ENCODE assay signal across 20 cellular contexts in genomic region chr14:34212574-34212973, GRCh38.
DNase-seq lines count a peak whose midpoint lies in the region; ATAC-seq, FAIRE-seq and TF ChIP-seq lines count a peak whose summit lies in the region.
"Had no signal": no experiment of that assay in that cellular context is flagged by ENCODE, and none has a peak within 500 bp of the region (broad histone marks: within the 10 kb centered on the region; RNA-seq: fewer than 3 reads in every experiment).

No MANE protein-coding gene starts in this region.

- BruUV-seq in MCF 10A (replicated peaks; lab: Mats Ljungman, UMichigan), result no TSS peak

- no peak for FAIRE-seq in astrocyte (lab: Jason Lieb, UNC)
- peak; percentile 20 for FAIRE-seq in keratinocyte (lab: Jason Lieb, UNC)
- FAIRE-seq: frontal cortex had no signal

- TF ChIP-seq CTCF in breast epithelium (IDR thresholded peaks at IDR 0.05), result no peak
- no peak for TF ChIP-seq CTCF in MCF 10A (IDR thresholded peaks at IDR 0.05; ENCODE audit: unreplicated experiment)
- no peak for TF ChIP-seq CTCF in astrocyte (IDR thresholded peaks at IDR 0.05; ENCODE audit: insufficient read depth, low read depth, low read length)
- TF ChIP-seq CTCF in keratinocyte (optimal IDR thresholded peaks at IDR 0.05 in 1 of 3, IDR thresholded peaks at IDR 0.05 in 1 of 3, conservative IDR thresholded peaks at IDR 0.05 in 1 of 3; ENCODE audit: extremely low read depth in 1 of 3, insufficient read depth in 2 of 3, low read length in 3 of 3), result no peak
- no peak for TF ChIP-seq CTCF in spleen (IDR thresholded peaks at IDR 0.05 in 8 of 11, conservative IDR thresholded peaks at IDR 0.05 in 3 of 11)

- no peaks in the 10 kb centered on the region for H3K9me1 ChIP-seq in keratinocyte (ENCODE audit: control insufficient read depth, extremely low read depth, insufficient read depth, low read length)

- H3K4me3 ChIP-seq in breast epithelium (no peak overlapping the region), astrocyte (ENCODE audit: insufficient read depth, low read depth, low read length) (no peak overlapping the region), keratinocyte (ENCODE audit: control insufficient read depth in 2 of 3, extremely low read depth in 1 of 3, insufficient read depth in 2 of 3, low read depth in 1 of 3, low read length in 3 of 3) (no peak overlapping the region), spleen (no peak overlapping the region), Karpas-422 (ENCODE audit: low read length) (no peak overlapping the region)
- H3K4me3 ChIP-seq: Peyer's patch, tibial nerve had no signal

- DNase-seq in breast epithelium (ENCODE audit: low spot score in 2 of 2), result no peak
- no peak for DNase-seq in MCF 10A (ENCODE audit: unreplicated experiment)
- peak; percentile 76 for DNase-seq in astrocyte (ENCODE audit: low read depth)
- DNase-seq in keratinocyte (ENCODE audit: low read depth, low spot score), result no peak
- peak; percentile 56 for DNase-seq in superior temporal gyrus (ENCODE audit: extremely low spot score)
- no peak for DNase-seq in spleen
- no peak for DNase-seq in Karpas-422
- DNase-seq: activated naive CD4-positive, alpha-beta T cell treated with anti-CD3 and anti-CD28 coated beads for 36 hours; CD4-positive, alpha-beta T cell; cortex of kidney; KBM-7; NCI-H2029; NCI-H446 treated with DMSO at 0.1 percent for 48 hours; nephron progenitor cell; NK-92 treated with Interleukin-12 subunit alpha and Interleukin-12 subunit beta, amount 100 ng/mL, for 24 hours; Peyer's patch had no signal

- no peaks in the 10 kb centered on the region for H3K9me3 ChIP-seq in breast epithelium
- no peaks in the 10 kb centered on the region for H3K9me3 ChIP-seq in astrocyte (ENCODE audit: insufficient read depth, low read depth, low read length)
- H3K9me3 ChIP-seq in keratinocyte (ENCODE audit: control insufficient read depth, low read depth, low read length), result no peaks in the 10 kb centered on the region
- peaks cover 0 to 13% (median 3%) of the 10 kb centered on the region in 8 donors for H3K9me3 ChIP-seq in spleen
- H3K9me3 ChIP-seq in Karpas-422 (ENCODE audit: low read length), result no peaks in the 10 kb centered on the region
- H3K9me3 ChIP-seq: Peyer's patch had no signal

- H3K9me3 Mint-ChIP-seq in MCF 10A (ENCODE audit: unreplicated experiment), result no peaks in the 10 kb centered on the region
- no peaks in the 10 kb centered on the region for H3K9me3 Mint-ChIP-seq in astrocyte (ENCODE audit: unreplicated experiment)
- H3K9me3 Mint-ChIP-seq: activated naive CD4-positive, alpha-beta T cell treated with anti-CD3 and anti-CD28 coated beads for 36 hours; CD4-positive, alpha-beta T cell; nephron progenitor cell had no signal

- no peaks in the 10 kb centered on the region for H3K27me3 ChIP-seq in breast epithelium
- no peaks in the 10 kb centered on the region for H3K27me3 ChIP-seq in astrocyte (ENCODE audit: insufficient read depth, low read length)
- H3K27me3 ChIP-seq in keratinocyte (ENCODE audit: control insufficient read depth, extremely low read depth, insufficient read depth, low read length), result no peaks in the 10 kb centered on the region
- peaks cover 0 to 18% (median 0%) of the 10 kb centered on the region in 7 donors for H3K27me3 ChIP-seq in spleen (replicated peaks in 1 of 7)
- no peaks in the 10 kb centered on the region for H3K27me3 ChIP-seq in Karpas-422 (ENCODE audit: low read length)
- H3K27me3 ChIP-seq: Peyer's patch had no signal

- H3K4me1 ChIP-seq in breast epithelium (no peaks in the 10 kb centered on the region), astrocyte (ENCODE audit: insufficient read depth, low read length) (peaks cover 10% of the 10 kb centered on the region), keratinocyte (ENCODE audit: control insufficient read depth, extremely low read depth, insufficient read depth, low read length) (peaks cover 14% of the 10 kb centered on the region), spleen (no peaks in the 10 kb centered on the region), Karpas-422 (ENCODE audit: low read length) (no peaks in the 10 kb centered on the region)
- H3K4me1 ChIP-seq: Peyer's patch, tibial nerve had no signal

- no peaks in the 10 kb centered on the region for H4K20me1 ChIP-seq in astrocyte (ENCODE audit: insufficient read depth, low read length)
- no peaks in the 10 kb centered on the region for H4K20me1 ChIP-seq in keratinocyte (ENCODE audit: control insufficient read depth, extremely low read depth, insufficient read depth, low read length)
- H4K20me1 ChIP-seq in Karpas-422 (ENCODE audit: insufficient read depth, low read depth, low read length), result no peaks in the 10 kb centered on the region

- TF ChIP-seq POLR2A in breast epithelium (IDR thresholded peaks at IDR 0.05), result no peak
- TF ChIP-seq POLR2A in spleen (IDR thresholded peaks at IDR 0.05), result no peak

- WGBS in spleen, 5 donors, result 63 to 86% (median 79%) methylated on average over 1 of the region's 1 CpG

- dilution Hi-C loops in keratinocyte (cut with MboI; ENCODE audit: extremely low pct_ligation_motif_present, low sequenced_read_pairs), result no loop called here

- no peak overlapping the region for H2AFZ ChIP-seq in astrocyte (ENCODE audit: low read depth, low read length)
- H2AFZ ChIP-seq in keratinocyte (ENCODE audit: control insufficient read depth, low read length), result no peak overlapping the region
- no peak overlapping the region for H2AFZ ChIP-seq in Karpas-422 (ENCODE audit: low read length)

- H3K9ac ChIP-seq in astrocyte (ENCODE audit: low read length) (no peak overlapping the region), keratinocyte (ENCODE audit: control insufficient read depth, extremely low read depth, insufficient read depth, low read length) (no peak overlapping the region), Karpas-422 (ENCODE audit: low read length) (no peak overlapping the region)

- H3K36me3 Mint-ChIP-seq in MCF 10A (ENCODE audit: insufficient read depth, unreplicated experiment), result peaks cover 3% of the 10 kb centered on the region
- H3K36me3 Mint-ChIP-seq in astrocyte (ENCODE audit: low read depth, unreplicated experiment), result no peaks in the 10 kb centered on the region

- H3K4me3 Mint-ChIP-seq in MCF 10A (ENCODE audit: unreplicated experiment) (no peak overlapping the region), astrocyte (ENCODE audit: unreplicated experiment) (no peak overlapping the region)
- H3K4me3 Mint-ChIP-seq: activated naive CD4-positive, alpha-beta T cell treated with anti-CD3 and anti-CD28 coated beads for 36 hours; CD4-positive, alpha-beta T cell; mesothelial cell of epicardium; nephron progenitor cell had no signal

- no peaks in the 10 kb centered on the region for H3K4me1 Mint-ChIP-seq in MCF 10A (ENCODE audit: insufficient read depth, unreplicated experiment)
- H3K4me1 Mint-ChIP-seq in astrocyte (ENCODE audit: low read depth, unreplicated experiment), result peaks cover 20% of the 10 kb centered on the region
- H3K4me1 Mint-ChIP-seq: mesothelial cell of epicardium, nephron progenitor cell had no signal

- no peaks in the 10 kb centered on the region for H3K79me2 ChIP-seq in astrocyte (ENCODE audit: insufficient read depth, low read length)
- no peaks in the 10 kb centered on the region for H3K79me2 ChIP-seq in keratinocyte (ENCODE audit: control insufficient read depth, insufficient read depth, low read length)
- no peaks in the 10 kb centered on the region for H3K79me2 ChIP-seq in Karpas-422 (ENCODE audit: low read length)

- no peak for ATAC-seq in GM18517 (IDR thresholded peaks at IDR 0.05; ENCODE audit: unreplicated experiment)

- no peaks in the 10 kb centered on the region for H3K9me2 ChIP-seq in Karpas-422 (replicated peaks; ENCODE audit: insufficient read depth, low read length)

- intact Hi-C loops in breast epithelium (cut with DNase I; ENCODE audit: low total_unique reads) (no loop called here), MCF 10A (cut with micrococcal nuclease) (no loop called here), spleen (cut with DNase I; ENCODE audit: low total_unique reads) (no loop called here)

- H3K4me2 ChIP-seq in astrocyte (ENCODE audit: low read length), result peak overlapping the region; percentile 9
- no peak overlapping the region for H3K4me2 ChIP-seq in keratinocyte (ENCODE audit: control insufficient read depth, extremely low read depth, insufficient read depth, low read depth, low read length)
- H3K4me2 ChIP-seq in Karpas-422 (ENCODE audit: low read depth, low read length, poor library complexity, severe bottlenecking), result no peak overlapping the region

- no peaks in the 10 kb centered on the region for H3K27me3 Mint-ChIP-seq in MCF 10A (ENCODE audit: insufficient read depth, unreplicated experiment)
- no peaks in the 10 kb centered on the region for H3K27me3 Mint-ChIP-seq in astrocyte (ENCODE audit: low read depth, unreplicated experiment)

- POLR2A ChIA-PET in MCF 10A (lab: Yijun Ruan, JAX), result interaction anchor here (0.5 kb wide), 1 partner anchor 1284 kb away, joined by 4 read pairs; no protein-coding TSS in a partner anchor

- H3K27ac Mint-ChIP-seq in MCF 10A (ENCODE audit: low read depth, unreplicated experiment) (no peak overlapping the region), astrocyte (ENCODE audit: unreplicated experiment) (no peak overlapping the region)
- H3K27ac Mint-ChIP-seq: activated naive CD4-positive, alpha-beta T cell treated with anti-CD3 and anti-CD28 coated beads for 36 hours; CD4-positive, alpha-beta T cell; mesothelial cell of epicardium; nephron progenitor cell had no signal

- H3K36me3 ChIP-seq in breast epithelium (no peaks in the 10 kb centered on the region), astrocyte (ENCODE audit: insufficient read depth, low read length) (no peaks in the 10 kb centered on the region), keratinocyte (ENCODE audit: control insufficient read depth in 2 of 2, extremely low read depth in 1 of 2, insufficient read depth in 2 of 2, low read length in 2 of 2) (no peaks in the 10 kb centered on the region), spleen (no peaks in the 10 kb centered on the region), Karpas-422 (ENCODE audit: insufficient read depth, low read length) (no peaks in the 10 kb centered on the region)
- H3K36me3 ChIP-seq: Peyer's patch, tibial nerve had no signal

- CTCF ChIA-PET in MCF 10A (lab: Yijun Ruan, JAX), result interaction anchor here (1.2 kb wide), 1 partner anchor 111 kb away, joined by 3 read pairs; no protein-coding TSS in a partner anchor

- H3K27ac ChIP-seq in breast epithelium (peak overlapping the region; percentile 43 to 80), astrocyte (ENCODE audit: low read depth, low read length) (peak overlapping the region; percentile 20), keratinocyte (ENCODE audit: control insufficient read depth, insufficient read depth, low read length) (no peak overlapping the region), spleen (no peak overlapping the region), Karpas-422 (ENCODE audit: low read length) (no peak overlapping the region)
- H3K27ac ChIP-seq: Peyer's patch had no signal

Comparison
In these comparisons a context has a peak if more than half of its experiments do, and no peak if none do; other contexts are left out.
1. DNase-seq: peak in astrocyte (single experiment) and superior temporal gyrus (single experiment); none in breast epithelium (0 of 2), MCF 10A (single experiment), keratinocyte (single experiment), spleen (single experiment) and Karpas-422 (single experiment).
2. H3K27ac ChIP-seq: peak in breast epithelium (2 of 2) and astrocyte (single experiment); none in keratinocyte (single experiment), spleen (0 of 8) and Karpas-422 (single experiment).